ENCODE assay signal across 9 cellular contexts in the genomic region with DNA sequence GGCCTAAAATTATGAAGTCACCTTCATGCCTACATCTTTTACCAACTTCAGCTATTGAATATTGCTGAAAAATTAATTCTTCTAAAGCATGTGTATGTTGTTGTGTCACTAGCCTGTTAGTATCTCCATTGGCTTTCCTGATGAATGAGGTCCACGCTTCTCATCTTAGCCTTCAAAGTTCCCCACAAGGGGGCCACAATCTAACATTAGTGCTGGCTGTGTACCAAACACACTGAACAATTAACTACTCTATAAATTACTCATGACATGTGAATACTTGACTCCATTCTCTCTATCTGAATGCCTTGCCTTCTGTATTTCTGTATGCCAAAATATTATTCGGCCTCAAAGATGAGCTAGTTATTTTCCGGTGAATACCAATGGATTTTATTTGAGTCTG.
A peak's percentile ranks its signal among the peaks of the same experiment; 100 is the strongest.
DNase-seq lines count a peak whose midpoint lies in the region; ATAC-seq and TF ChIP-seq lines count a peak whose summit lies in the region.
"Had no signal": no experiment of that assay in that cellular context is flagged by ENCODE, and none has a peak within 500 bp of the region (broad histone marks: within the 10 kb centered on the region; RNA-seq: fewer than 3 reads in every experiment).

No MANE protein-coding gene starts in this region.

- no peak for TF ChIP-seq EP300 in tibial nerve (IDR thresholded peaks at IDR 0.05)

- no TSS peak for BruUV-seq in Caco-2 (replicated peaks; lab: Mats Ljungman, UMichigan)

- WGBS in tibial nerve, 2 donors, result 40 to 51% methylated on average over 3 of the region's 3 CpGs

- no peak overlapping the region for H3K27ac Mint-ChIP-seq in Caco-2 (ENCODE audit: unreplicated experiment)
- H3K27ac Mint-ChIP-seq in activated CD4-positive, alpha-beta T cell treated with anti-CD3 and anti-CD28 coated beads, Interleukin-2, amount 10 ng/mL, durations not matched to agents 24 days and 14 days, result no peak overlapping the region
- H3K27ac Mint-ChIP-seq: activated naive CD4-positive, alpha-beta T cell treated with anti-CD3 and anti-CD28 coated beads, Interleukin-2, amount 50 U/mL, for 72 hours had no signal

- peaks cover 2% of the 10 kb centered on the region for H3K27me3 Mint-ChIP-seq in Caco-2 (ENCODE audit: insufficient read depth, unreplicated experiment)
- no peaks in the 10 kb centered on the region for H3K27me3 Mint-ChIP-seq in activated CD4-positive, alpha-beta T cell treated with anti-CD3 and anti-CD28 coated beads, Interleukin-2, amount 10 ng/mL, durations not matched to agents 24 days and 14 days

- TF ChIP-seq CTCF in Caco-2 (IDR thresholded peaks at IDR 0.05; ENCODE audit: insufficient read depth in 1 of 2, low read depth in 1 of 2, low read length in 1 of 2, severe bottlenecking in 1 of 2, unreplicated experiment in 1 of 2) (peak; percentile 39 to 75), foreskin keratinocyte (conservative IDR thresholded peaks at IDR 0.05) (peak; percentile 71), tibial nerve (IDR thresholded peaks at IDR 0.05) (peak in 1 of 5 experiments; percentile 16), GM13977 (IDR thresholded peaks at IDR 0.05; ENCODE audit: extremely low read depth, insufficient read depth, missing control alignments) (no peak)

- no peaks in the 10 kb centered on the region for H3K4me1 ChIP-seq in Caco-2
- no peaks in the 10 kb centered on the region for H3K4me1 ChIP-seq in foreskin keratinocyte
- no peaks in the 10 kb centered on the region for H3K4me1 ChIP-seq in tibial nerve

- H3K9me3 Mint-ChIP-seq in Caco-2 (ENCODE audit: unreplicated experiment), result no peaks in the 10 kb centered on the region
- no peaks in the 10 kb centered on the region for H3K9me3 Mint-ChIP-seq in activated CD4-positive, alpha-beta T cell treated with anti-CD3 and anti-CD28 coated beads, Interleukin-2, amount 10 ng/mL, durations not matched to agents 24 days and 14 days

- H3K36me3 ChIP-seq in Caco-2 (ENCODE audit: control insufficient read depth, insufficient read depth, low read length), result no peaks in the 10 kb centered on the region
- no peaks in the 10 kb centered on the region for H3K36me3 ChIP-seq in tibial nerve

- ATAC-seq in GM18870 (IDR thresholded peaks at IDR 0.05; ENCODE audit: unreplicated experiment) (peak; percentile 87), foreskin keratinocyte (peak; percentile 80)

- no peak overlapping the region for H3K4me3 Mint-ChIP-seq in Caco-2 (ENCODE audit: unreplicated experiment)
- no peak overlapping the region for H3K4me3 Mint-ChIP-seq in activated CD4-positive, alpha-beta T cell treated with anti-CD3 and anti-CD28 coated beads, Interleukin-2, amount 10 ng/mL, durations not matched to agents 24 days and 14 days

- intact Hi-C loops in Caco-2 (cut with micrococcal nuclease; ENCODE audit: unreplicated experiment), result loop anchor here (1.0 kb wide), 4 partner anchors 213 to 647 kb away; no protein-coding TSS in a partner anchor
- intact Hi-C loops in activated CD4-positive, alpha-beta T cell treated with anti-CD3 and anti-CD28 coated beads, Interleukin-2, amount 10 ng/mL, durations not matched to agents 24 days and 14 days (cut with micrococcal nuclease), result no loop called here

- no peaks in the 10 kb centered on the region for H3K9me3 ChIP-seq in Caco-2
- H3K9me3 ChIP-seq in tibial nerve, result no peaks in the 10 kb centered on the region

- no peak overlapping the region for H3K4me3 ChIP-seq in Caco-2 (ENCODE audit: low read depth, low read length)
- no peak overlapping the region for H3K4me3 ChIP-seq in tibial nerve

- TF ChIP-seq POLR2A in tibial nerve (IDR thresholded peaks at IDR 0.05), result no peak

- POLR2A ChIA-PET in Caco-2 (lab: Charles Lee), result no interaction called here

- peak; percentile 48 to 62 for DNase-seq in Caco-2
- peak; percentile 10 for DNase-seq in NCI-H526 treated with DMSO at 0.1 percent for 48 hours (lab: John Stamatoyannopoulos, UW)
- DNase-seq in foreskin keratinocyte, result peak; percentile 42 to 73
- DNase-seq in tibial nerve (ENCODE audit: low spot score in 2 of 2), result no peak
- DNase-seq in GM13977 (ENCODE audit: low spot score), result no peak
- DNase-seq in activated CD4-positive, alpha-beta T cell treated with anti-CD3 and anti-CD28 coated beads, Interleukin-2, amount 10 ng/mL, durations not matched to agents 24 days and 14 days, result no peak
- DNase-seq in activated CD4-positive, CD25-positive, alpha-beta regulatory T cell (lab: John Stamatoyannopoulos, UW), result no peak

- in situ Hi-C loops in GM13977 (cut with MboI; ENCODE audit: low pct_unique_long_range_greater_than_20kb, low sequenced_read_pairs, unreplicated experiment), result no loop called here

- CTCF ChIA-PET in Caco-2 (lab: Charles Lee), result no interaction called here

- no peak overlapping the region for H3K27ac ChIP-seq in foreskin keratinocyte
- no peak overlapping the region for H3K27ac ChIP-seq in tibial nerve

- H3K27me3 ChIP-seq in Caco-2 (replicated peaks; ENCODE audit: control insufficient read depth, insufficient read depth, low read length), result no peaks in the 10 kb centered on the region
- H3K27me3 ChIP-seq in foreskin keratinocyte, result no peaks in the 10 kb centered on the region
- no peaks in the 10 kb centered on the region for H3K27me3 ChIP-seq in tibial nerve

- no peaks in the 10 kb centered on the region for H3K36me3 Mint-ChIP-seq in Caco-2 (ENCODE audit: insufficient read depth, unreplicated experiment)
- H3K36me3 Mint-ChIP-seq in activated CD4-positive, alpha-beta T cell treated with anti-CD3 and anti-CD28 coated beads, Interleukin-2, amount 10 ng/mL, durations not matched to agents 24 days and 14 days (ENCODE audit: low read depth), result no peaks in the 10 kb centered on the region
- H3K36me3 Mint-ChIP-seq: activated naive CD4-positive, alpha-beta T cell treated with anti-CD3 and anti-CD28 coated beads, Interleukin-2, amount 50 U/mL, for 72 hours had no signal

- H3K4me1 Mint-ChIP-seq in Caco-2 (ENCODE audit: low read depth, unreplicated experiment), result no peaks in the 10 kb centered on the region
- no peaks in the 10 kb centered on the region for H3K4me1 Mint-ChIP-seq in activated CD4-positive, alpha-beta T cell treated with anti-CD3 and anti-CD28 coated beads, Interleukin-2, amount 10 ng/mL, durations not matched to agents 24 days and 14 days

Comparison
In these comparisons a context has a peak if more than half of its experiments do, and no peak if none do; other contexts are left out.
1. DNase-seq: peak in Caco-2 (2 of 2), NCI-H526 treated with DMSO at 0.1 percent for 48 hours (single experiment) and foreskin keratinocyte (2 of 2); none in tibial nerve (0 of 2), GM13977 (single experiment), activated CD4-positive, alpha-beta T cell treated with anti-CD3 and anti-CD28 coated beads, Interleukin-2, amount 10 ng/mL, durations not matched to agents 24 days and 14 days (single experiment) and activated CD4-positive, CD25-positive, alpha-beta regulatory T cell (0 of 4).